Comparison of ENCODE assay signal across 7 cellular contexts in the genomic region with DNA sequence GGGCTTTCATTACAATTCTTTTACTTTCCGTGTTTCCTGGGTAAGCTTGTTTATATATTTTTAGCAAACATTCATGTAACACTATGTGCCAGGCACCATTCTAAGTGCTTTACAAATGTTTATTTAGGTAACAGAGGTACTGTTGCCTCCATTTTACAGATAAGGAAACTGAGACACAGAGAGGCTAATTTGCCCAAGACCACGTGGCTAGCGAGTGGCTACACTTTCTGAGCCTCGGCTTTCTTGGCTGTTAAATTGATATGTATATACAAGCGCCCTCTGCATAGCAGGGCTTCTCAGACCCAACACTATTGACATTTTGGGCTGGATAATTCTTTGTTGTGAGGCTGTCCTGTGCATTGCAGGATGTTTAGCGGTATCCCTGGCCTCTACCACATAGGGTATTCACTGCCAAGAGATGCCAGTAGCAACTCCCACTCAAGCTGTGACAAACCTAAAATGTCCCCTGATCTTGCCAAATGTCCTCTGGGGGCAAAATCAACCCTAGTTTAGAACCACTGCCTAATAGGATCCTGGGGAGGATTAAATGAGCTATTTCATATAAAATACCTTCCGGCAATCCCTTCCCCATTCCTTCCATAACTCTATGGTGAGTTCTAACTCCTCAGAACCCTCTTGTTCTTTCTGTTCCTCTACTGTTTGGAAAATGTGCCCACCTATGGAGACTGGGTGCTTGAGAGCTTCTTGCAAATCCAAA. TPM values are rescaled to one million over a fixed set of nuclear protein-coding genes. Genes with fewer than 3 reads are reported as not detected.
DNase-seq lines count a peak whose midpoint lies in the region; ATAC-seq and TF ChIP-seq lines count a peak whose summit lies in the region.

No MANE protein-coding gene starts in this region.

- no peak overlapping the region; the same call in 2 of the 3 replicates for H3K4me3 Mint-ChIP-seq in GM23338
- H3K4me3 Mint-ChIP-seq in stimulated activated naive CD8-positive, alpha-beta T cell treated with anti-CD3 and anti-CD28 coated beads, Interleukin-15, amount 100 ng/mL, for 72 hours = peak overlapping the region; percentile 65 to 83

- peaks cover 4% of the 10 kb centered on the region; the same call in 1 of the 3 replicates for H3K36me3 Mint-ChIP-seq in GM23338 (ENCODE audit: low read depth)

- no peak overlapping the region for H3K4me2 ChIP-seq in GM23338

- no peaks in the 10 kb centered on the region for H4K20me1 ChIP-seq in GM23338 (replicated peaks; ENCODE audit: insufficient read depth)

- no peak overlapping the region for H3K27ac Mint-ChIP-seq in GM23338
- H3K27ac Mint-ChIP-seq in stimulated activated naive CD8-positive, alpha-beta T cell treated with anti-CD3 and anti-CD28 coated beads, Interleukin-15, amount 100 ng/mL, for 72 hours = no peak overlapping the region

- no peak overlapping the region for H3K4me3 ChIP-seq in GM23338
- peak overlapping the region; percentile 42; the same call in 1 of the 2 replicates for H3K4me3 ChIP-seq in WI38 (ENCODE audit: low read depth, low read length)
- no peak overlapping the region for H3K4me3 ChIP-seq in right cardiac atrium (ENCODE audit: low read length)

- DNase-seq in GM23338 (ENCODE audit: low spot score) (no peak), right cardiac atrium (no peak), UCSD-AML1 (lab: John Stamatoyannopoulos, UW; ENCODE audit: unreplicated experiment) (no peak), NCI-H187 (lab: John Stamatoyannopoulos, UW) (no peak), NCI-H2227 (lab: John Stamatoyannopoulos, UW; ENCODE audit: unreplicated experiment) (no peak)
- DNase-seq in stimulated activated naive CD8-positive, alpha-beta T cell treated with anti-CD3 and anti-CD28 coated beads, Interleukin-15, amount 100 ng/mL, for 72 hours = no peak

- H3K27me3 ChIP-seq in GM23338 (ENCODE audit: insufficient read depth) = no peaks in the 10 kb centered on the region
- H3K27me3 ChIP-seq in right cardiac atrium (ENCODE audit: control insufficient read depth, insufficient read depth) = no peaks in the 10 kb centered on the region

- WGBS in right cardiac atrium = 69% methylated on average over 7 of the region's 7 CpGs

- H3F3A ChIP-seq in GM23338 (replicated peaks; ENCODE audit: low read depth) = no peaks in the 10 kb centered on the region

- ATAC-seq in GM23338 = no peak; the same call in 2 of the 3 replicates
- ATAC-seq in right cardiac atrium = no peak
- ATAC-seq in stimulated activated naive CD8-positive, alpha-beta T cell treated with anti-CD3 and anti-CD28 coated beads, Interleukin-15, amount 100 ng/mL, for 72 hours = no peak

- intact Hi-C loops in right cardiac atrium (cut with DNase I) = no loop called here

- H3K9me2 ChIP-seq in GM23338 (ENCODE audit: insufficient read depth) = no peaks in the 10 kb centered on the region

- peaks cover 7% of the 10 kb centered on the region; the same call in 1 of the 3 replicates for H3K9me3 Mint-ChIP-seq in GM23338
- H3K9me3 Mint-ChIP-seq in stimulated activated naive CD8-positive, alpha-beta T cell treated with anti-CD3 and anti-CD28 coated beads, Interleukin-15, amount 100 ng/mL, for 72 hours = no peaks in the 10 kb centered on the region

- peaks cover 8% of the 10 kb centered on the region for H3K27me3 Mint-ChIP-seq in GM23338 (ENCODE audit: insufficient read depth, low read depth, poor library complexity)
- no peaks in the 10 kb centered on the region for H3K27me3 Mint-ChIP-seq in stimulated activated naive CD8-positive, alpha-beta T cell treated with anti-CD3 and anti-CD28 coated beads, Interleukin-15, amount 100 ng/mL, for 72 hours

- H2AFZ ChIP-seq in GM23338 = peak overlapping the region; percentile 86; the same call in 1 of the 2 replicates

- H3K27ac ChIP-seq in GM23338 (ENCODE audit: low read depth) (no peak overlapping the region), right cardiac atrium (ENCODE audit: low read length) (peak overlapping the region; percentile 37)

- H3K4me1 ChIP-seq in GM23338 (ENCODE audit: insufficient read depth) = peaks cover 11% of the 10 kb centered on the region
- H3K4me1 ChIP-seq in right cardiac atrium (ENCODE audit: control insufficient read depth, insufficient read depth, low read length) = peaks cover 7% of the 10 kb centered on the region

- peaks cover 31% of the 10 kb centered on the region for H3K4me1 Mint-ChIP-seq in GM23338
- peaks cover 77% of the 10 kb centered on the region for H3K4me1 Mint-ChIP-seq in stimulated activated naive CD8-positive, alpha-beta T cell treated with anti-CD3 and anti-CD28 coated beads, Interleukin-15, amount 100 ng/mL, for 72 hours

- TF ChIP-seq CTCF in GM23338 (conservative IDR thresholded peaks at IDR 0.05; ENCODE audit: low read depth in 2 of 2) (no peak), WI38 (IDR thresholded peaks at IDR 0.05; ENCODE audit: low read depth, low read length) (no peak)

- H3K79me2 ChIP-seq in GM23338 (replicated peaks; ENCODE audit: insufficient read depth) = no peaks in the 10 kb centered on the region

- no peaks in the 10 kb centered on the region for H3K36me3 ChIP-seq in GM23338 (ENCODE audit: insufficient read depth)

- no peaks in the 10 kb centered on the region for H3K9me3 ChIP-seq in right cardiac atrium (ENCODE audit: control insufficient read depth, low read length)

TF ChIP-seq in GM23338, 12 proteins besides CTCF, POLR2A, EP300 and RAD21 (continues in another document):
- TF ChIP-seq, protein P1, sequence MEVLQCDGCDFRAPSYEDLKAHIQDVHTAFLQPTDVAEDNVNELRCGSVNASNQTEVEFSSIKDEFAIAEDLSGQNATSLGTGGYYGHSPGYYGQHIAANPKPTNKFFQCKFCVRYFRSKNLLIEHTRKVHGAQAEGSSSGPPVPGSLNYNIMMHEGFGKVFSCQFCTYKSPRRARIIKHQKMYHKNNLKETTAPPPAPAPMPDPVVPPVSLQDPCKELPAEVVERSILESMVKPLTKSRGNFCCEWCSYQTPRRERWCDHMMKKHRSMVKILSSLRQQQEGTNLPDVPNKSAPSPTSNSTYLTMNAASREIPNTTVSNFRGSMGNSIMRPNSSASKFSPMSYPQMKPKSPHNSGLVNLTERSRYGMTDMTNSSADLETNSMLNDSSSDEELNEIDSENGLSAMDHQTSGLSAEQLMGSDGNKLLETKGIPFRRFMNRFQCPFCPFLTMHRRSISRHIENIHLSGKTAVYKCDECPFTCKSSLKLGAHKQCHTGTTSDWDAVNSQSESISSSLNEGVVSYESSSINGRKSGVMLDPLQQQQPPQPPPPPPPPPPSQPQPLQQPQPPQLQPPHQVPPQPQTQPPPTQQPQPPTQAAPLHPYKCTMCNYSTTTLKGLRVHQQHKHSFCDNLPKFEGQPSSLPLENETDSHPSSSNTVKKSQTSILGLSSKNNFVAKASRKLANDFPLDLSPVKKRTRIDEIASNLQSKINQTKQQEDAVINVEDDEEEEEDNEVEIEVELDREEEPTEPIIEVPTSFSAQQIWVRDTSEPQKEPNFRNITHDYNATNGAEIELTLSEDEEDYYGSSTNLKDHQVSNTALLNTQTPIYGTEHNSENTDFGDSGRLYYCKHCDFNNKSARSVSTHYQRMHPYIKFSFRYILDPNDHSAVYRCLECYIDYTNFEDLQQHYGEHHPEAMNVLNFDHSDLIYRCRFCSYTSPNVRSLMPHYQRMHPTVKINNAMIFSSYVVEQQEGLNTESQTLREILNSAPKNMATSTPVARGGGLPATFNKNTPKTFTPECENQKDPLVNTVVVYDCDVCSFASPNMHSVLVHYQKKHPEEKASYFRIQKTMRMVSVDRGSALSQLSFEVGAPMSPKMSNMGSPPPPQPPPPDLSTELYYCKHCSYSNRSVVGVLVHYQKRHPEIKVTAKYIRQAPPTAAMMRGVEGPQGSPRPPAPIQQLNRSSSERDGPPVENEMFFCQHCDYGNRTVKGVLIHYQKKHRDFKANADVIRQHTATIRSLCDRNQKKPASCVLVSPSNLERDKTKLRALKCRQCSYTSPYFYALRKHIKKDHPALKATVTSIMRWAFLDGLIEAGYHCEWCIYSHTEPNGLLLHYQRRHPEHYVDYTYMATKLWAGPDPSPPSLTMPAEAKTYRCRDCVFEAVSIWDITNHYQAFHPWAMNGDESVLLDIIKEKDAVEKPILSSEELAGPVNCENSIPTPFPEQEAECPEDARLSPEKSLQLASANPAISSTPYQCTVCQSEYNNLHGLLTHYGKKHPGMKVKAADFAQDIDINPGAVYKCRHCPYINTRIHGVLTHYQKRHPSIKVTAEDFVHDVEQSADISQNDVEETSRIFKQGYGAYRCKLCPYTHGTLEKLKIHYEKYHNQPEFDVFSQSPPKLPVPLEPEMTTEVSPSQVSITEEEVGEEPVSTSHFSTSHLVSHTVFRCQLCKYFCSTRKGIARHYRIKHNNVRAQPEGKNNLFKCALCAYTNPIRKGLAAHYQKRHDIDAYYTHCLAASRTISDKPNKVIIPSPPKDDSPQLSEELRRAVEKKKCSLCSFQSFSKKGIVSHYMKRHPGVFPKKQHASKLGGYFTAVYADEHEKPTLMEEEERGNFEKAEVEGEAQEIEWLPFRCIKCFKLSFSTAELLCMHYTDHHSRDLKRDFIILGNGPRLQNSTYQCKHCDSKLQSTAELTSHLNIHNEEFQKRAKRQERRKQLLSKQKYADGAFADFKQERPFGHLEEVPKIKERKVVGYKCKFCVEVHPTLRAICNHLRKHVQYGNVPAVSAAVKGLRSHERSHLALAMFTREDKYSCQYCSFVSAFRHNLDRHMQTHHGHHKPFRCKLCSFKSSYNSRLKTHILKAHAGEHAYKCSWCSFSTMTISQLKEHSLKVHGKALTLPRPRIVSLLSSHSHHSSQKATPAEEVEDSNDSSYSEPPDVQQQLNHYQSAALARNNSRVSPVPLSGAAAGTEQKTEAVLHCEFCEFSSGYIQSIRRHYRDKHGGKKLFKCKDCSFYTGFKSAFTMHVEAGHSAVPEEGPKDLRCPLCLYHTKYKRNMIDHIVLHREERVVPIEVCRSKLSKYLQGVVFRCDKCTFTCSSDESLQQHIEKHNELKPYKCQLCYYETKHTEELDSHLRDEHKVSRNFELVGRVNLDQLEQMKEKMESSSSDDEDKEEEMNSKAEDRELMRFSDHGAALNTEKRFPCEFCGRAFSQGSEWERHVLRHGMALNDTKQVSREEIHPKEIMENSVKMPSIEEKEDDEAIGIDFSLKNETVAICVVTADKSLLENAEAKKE (CRISPR knock-in tag; IDR thresholded peaks at IDR 0.05) = no peak
- TF ChIP-seq EZH2phosphoT487 (IDR thresholded peaks at IDR 0.05; ENCODE audit: unreplicated experiment) (no peak), CREB1 (CRISPR knock-in tag; IDR thresholded peaks at IDR 0.05; ENCODE audit: low read depth) (no peak), NANOG (IDR thresholded peaks at IDR 0.05; ENCODE audit: borderline replicate concordance) (no peak), JUNB (IDR thresholded peaks at IDR 0.05; ENCODE audit: unreplicated experiment) (no peak), ZNF331 (CRISPR knock-in tag; IDR thresholded peaks at IDR 0.05; ENCODE audit: low read depth) (no peak)

RNA-seq across cellular contexts. Expression of a gene that starts 17.2 kb away (rescaled TPM):
- 153 and 164 TPM in 2 replicates for total RNA-seq in GM23338 (2014; rRNA removed; shearing (Covaris generic))
- polyA plus RNA-seq in GM23338 (2016; fragmentation: Nextera tagmentation; extraction: Ambion mirVana) = 330 and 345 TPM in 2 replicates
- total RNA-seq in right cardiac atrium = 100 to 1,000 TPM; 162 to 225 (median 179) TPM
- polyA plus RNA-seq in right cardiac atrium = 208 TPM

RNA-seq across cellular contexts. Expression of a gene that starts 45.5 kb away (rescaled TPM):
- total RNA-seq in GM23338 (2014; rRNA removed; shearing (Covaris generic)) = 2.6 and 3.4 TPM in 2 replicates
- polyA plus RNA-seq in GM23338 (2016; fragmentation: Nextera tagmentation; extraction: Ambion mirVana) = 0.78 and 1.6 TPM in 2 replicates
- under 1 TPM in 3 of 4 donors, not detected in 1; 0.06 to 0.82 (median 0.40) TPM for total RNA-seq in right cardiac atrium
- 0.05 TPM for polyA plus RNA-seq in right cardiac atrium
